Comparison of ENCODE assay signal across 8 cellular contexts in genomic region chr11:8263769-8264410, GRCh38. TPM values are rescaled to one million over a fixed set of nuclear protein-coding genes. Genes with fewer than 3 reads are reported as not detected.
DNase-seq lines count a peak whose midpoint lies in the region; ATAC-seq and FAIRE-seq lines count a peak whose summit lies in the region.

Gene LMO1, minus strand, starts transcription at chr11:8263878. Its CDS starts 516 bp downstream, at chr11:8263362.

- H3K4me1 ChIP-seq in right cardiac atrium (ENCODE audit: control insufficient read depth, insufficient read depth, low read length): no peaks in the 10 kb centered on the region

- intact Hi-C loops in right cardiac atrium (cut with DNase I): loop anchor here in 2 of 4 donors (5.0 kb wide), 1 partner anchor 37 kb away; no protein-coding TSS in a partner anchor

- H3K9me3 ChIP-seq in right cardiac atrium (ENCODE audit: control insufficient read depth, low read length): no peaks in the 10 kb centered on the region

- no peaks in the 10 kb centered on the region for H3K27me3 ChIP-seq in right cardiac atrium (ENCODE audit: control insufficient read depth, insufficient read depth)

- WGBS in right cardiac atrium: 3% methylated on average over 22 of the region's 22 CpGs

- no peak within 1 kb of the TSS for H3K27ac ChIP-seq in right cardiac atrium (ENCODE audit: low read length)

- peak; percentile 63 for FAIRE-seq in urothelium cell line (lab: Jason Lieb, UNC)

- peak within 1 kb of the TSS; percentile 66 for H3K4me3 ChIP-seq in right cardiac atrium (ENCODE audit: low read length)

- peak; percentile 71 to 84 for ATAC-seq in right cardiac atrium

- DNase-seq in DMS79 (lab: John Stamatoyannopoulos, UW): peak; percentile 74
- peak; percentile 38 for DNase-seq in HCEC 1CT
- DNase-seq in NCI-H1105 (lab: John Stamatoyannopoulos, UW): peak; percentile 91
- peak; percentile 54 for DNase-seq in T follicular helper cell (ENCODE audit: low read depth)
- peak; percentile 55 for DNase-seq in amniotic epithelial cell (ENCODE audit: low read depth)
- peak; percentile 84 to 92 (median 90) for DNase-seq in right cardiac atrium
- peak; percentile 75 for DNase-seq in putamen (ENCODE audit: low spot score)
- DNase-seq in urothelium cell line (ENCODE audit: low spot score): peak; percentile 87

RNA-seq across cellular contexts. Expression of gene LMO1, which starts in this region (rescaled TPM):
- total RNA-seq in right cardiac atrium: under 1 TPM in 1 of 4 donors, not detected in 3; 0.51 TPM
- polyA plus RNA-seq in right cardiac atrium: 0.34 TPM

Comparison
In these comparisons a context has a peak if more than half of its experiments do, and no peak if none do; other contexts are left out.
1. Peak in DNase-seq, ATAC-seq and H3K4me3 ChIP-seq in right cardiac atrium; RNA of the gene not detected or under 1 TPM.
2. DNase-seq: peak in every context shown above with its lines; median percentile 91 in NCI-H1105; 90 in right cardiac atrium; 87 in urothelium cell line; 75 in putamen; 74 in DMS79; 55 in amniotic epithelial cell; 54 in T follicular helper cell; 38 in HCEC 1CT.